In the genomic region with DNA sequence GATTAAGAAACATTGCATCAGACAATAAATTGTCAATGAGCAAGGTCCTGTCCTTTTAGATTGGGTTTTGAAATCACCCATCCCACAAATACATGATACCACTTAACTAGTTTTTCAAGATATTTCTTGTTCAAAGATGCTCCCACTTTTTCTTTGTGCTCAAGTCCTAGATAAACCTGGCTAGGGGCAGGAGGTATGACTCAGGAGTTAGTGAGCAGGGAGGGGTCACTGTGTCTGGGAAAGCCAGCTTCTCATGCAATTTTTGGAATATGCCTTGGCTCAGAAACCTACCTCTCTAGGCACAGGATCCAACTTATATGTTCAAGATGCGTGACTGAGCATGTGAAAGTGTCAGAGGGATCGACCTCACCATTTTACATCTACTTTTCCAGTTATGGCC, we compare ENCODE assay signal across 1 cellular context. TPM values are rescaled to one million over a fixed set of nuclear protein-coding genes. Genes with fewer than 3 reads are reported as not detected.
"Had no signal": no experiment of that assay in that cellular context is flagged by ENCODE, and none has a peak within 500 bp of the region (broad histone marks: within the 10 kb centered on the region; RNA-seq: fewer than 3 reads in every experiment).

No MANE protein-coding gene starts in this region.

RNA-seq across cellular contexts. Expression of gene IGSF3, which starts 45.8 kb away (rescaled TPM):
- total RNA-seq: OCI-LY7 had no signal
